Comparison of ENCODE assay signal across 35 cellular contexts in the genomic region with DNA sequence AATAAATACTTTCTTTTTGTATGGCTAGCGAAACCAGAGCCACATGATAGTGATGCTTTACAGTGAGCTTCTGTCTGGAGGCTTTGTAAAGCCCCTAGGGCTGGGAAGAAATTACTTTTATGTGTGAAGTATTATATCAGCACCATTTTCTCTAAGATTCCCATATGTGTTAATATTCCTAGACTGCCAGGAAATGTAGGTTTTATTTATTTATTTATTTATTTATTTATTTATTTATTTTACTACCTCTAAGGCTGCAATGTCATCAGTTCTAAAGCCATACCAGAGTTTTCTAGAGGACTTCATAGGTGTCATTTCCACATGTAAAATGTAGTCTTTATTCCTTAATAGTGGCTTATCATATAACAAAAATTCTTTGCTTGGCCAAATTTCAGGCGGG. TPM values are rescaled to one million over a fixed set of nuclear protein-coding genes. Genes with fewer than 3 reads are reported as not detected.
"Had no signal": no experiment of that assay in that cellular context is flagged by ENCODE, and none has a peak within 500 bp of the region (broad histone marks: within the 10 kb centered on the region; RNA-seq: fewer than 3 reads in every experiment).

No MANE protein-coding gene starts in this region.

- H3K4me3 ChIP-seq: adrenal gland, body of pancreas had no signal

- H3K4me1 ChIP-seq: adrenal gland had no signal

- H3K27ac ChIP-seq: adrenal gland, body of pancreas, brain microvascular endothelial cell, VCaP had no signal

- H3K36me3 ChIP-seq: adrenal gland, brain microvascular endothelial cell, breast epithelium had no signal

- H3K9me3 ChIP-seq: adrenal gland, body of pancreas, breast epithelium had no signal

- DNase-seq: activated B cell treated with CpG ODN at 0.5 μM for 24 hours; activated CD4-positive, alpha-beta memory T cell treated with anti-CD3 and anti-CD28 coated beads for 36 hours; activated CD4-positive, alpha-beta T cell treated with anti-CD3 and anti-CD28 coated beads for 4 hours; activated CD4-positive, alpha-beta T cell treated with anti-CD3 and anti-CD28 coated beads, Interleukin-2, amount 10 ng/mL, durations not matched to agents 24 days and 14 days; activated CD4-positive, alpha-beta T cell treated with anti-CD3 and anti-CD28 coated beads, Interleukin-2, amount 50 U/mL, for 1 hour; activated CD4-positive, alpha-beta T cell treated with anti-CD3 and anti-CD28 coated beads, Interleukin-2, amount 50 U/mL, for 4 hours; activated CD8-positive, alpha-beta memory T cell treated with anti-CD3 and anti-CD28 coated beads, Interleukin-2, amount 50 U/mL, for 4 hours; activated CD8-positive, alpha-beta T cell treated with anti-CD3 and anti-CD28 coated beads for 36 hours; activated gamma-delta T cell treated with Interleukin-2 at 50 U/mL for 16 hours; activated naive CD4-positive, alpha-beta T cell; activated naive CD4-positive, alpha-beta T cell treated with anti-CD3 and anti-CD28 coated beads for 36 hours; activated naive CD4-positive, alpha-beta T cell treated with anti-CD3 and anti-CD28 coated beads, Interleukin-2, amount 50 U/mL, for 16 hours; activated naive CD8-positive, alpha-beta T cell treated with anti-CD3 and anti-CD28 coated beads for 36 hours; activated T-cell treated with anti-CD3 and anti-CD28 coated beads for 4 hours; activated T-cell treated with anti-CD3 and anti-CD28 coated beads, Interleukin-2, amount 50 U/mL, for 1 hour; activated T-cell treated with anti-CD3 and anti-CD28 coated beads, Interleukin-2, amount 50 U/mL, for 4 hours; activated T-cell treated with anti-CD3 and anti-CD28 coated beads, Interleukin-2, amount 50 U/mL, for 72 hours; adrenal gland; amniotic stem cell; aorta; body of pancreas; brain microvascular endothelial cell; central memory CD4-positive, alpha-beta T cell; T-helper 1 cell; T-helper 2 cell; T-helper 9 cell had no signal

- H3K27me3 ChIP-seq: adrenal gland, body of pancreas, brain microvascular endothelial cell, breast epithelium had no signal

RNA-seq across cellular contexts. Expression of gene CHI3L1, which starts 4.4 kb away (rescaled TPM):
- total RNA-seq: activated CD4-positive, alpha-beta memory T cell treated with anti-CD3 and anti-CD28 coated beads for 36 hours; activated CD4-positive, alpha-beta T cell treated with anti-CD3 and anti-CD28 coated beads, Interleukin-2, amount 10 ng/mL, durations not matched to agents 24 days and 14 days; activated CD8-positive, alpha-beta memory T cell treated with anti-CD3 and anti-CD28 coated beads for 36 hours; activated CD8-positive, alpha-beta T cell treated with anti-CD3 and anti-CD28 coated beads for 36 hours; activated naive CD8-positive, alpha-beta T cell treated with anti-CD3 and anti-CD28 coated beads for 36 hours; activated T-cell treated with anti-CD3 and anti-CD28 coated beads, Interleukin-2, amount 50 U/mL, for 4 hours; activated T-cell treated with anti-CD3 and anti-CD28 coated beads, Interleukin-2, amount 50 U/mL, for 72 hours; activated T-helper 1 cell treated with anti-CD3 and anti-CD28 coated beads, Interleukin-12 subunit alpha, Interleukin-12 subunit beta, Interleukin-2, Interleukin-4 antibody, amounts not matched to agents 30 ng/mL and 10 ng/mL and 1 ng/mL, durations not matched to agents 14 hours and 24 hours and 36 hours; activated T-helper 17 cell treated with anti-CD3 and anti-CD28 coated beads, Interleukin-2, amount 50 U/mL, for 72 hours had no signal

RNA-seq across cellular contexts. Expression of gene MYBPH, which starts 15.3 kb away (rescaled TPM):
- total RNA-seq: activated B cell treated with CpG ODN at 0.5 μM for 24 hours; activated CD4-positive, alpha-beta memory T cell treated with anti-CD3 and anti-CD28 coated beads for 36 hours; activated CD4-positive, alpha-beta T cell treated with anti-CD3 and anti-CD28 coated beads, Interleukin-2, amount 10 ng/mL, durations not matched to agents 24 days and 14 days; activated CD8-positive, alpha-beta memory T cell treated with anti-CD3 and anti-CD28 coated beads for 36 hours; activated CD8-positive, alpha-beta T cell treated with anti-CD3 and anti-CD28 coated beads for 36 hours; activated naive CD4-positive, alpha-beta T cell treated with anti-CD3 and anti-CD28 coated beads for 36 hours; activated naive CD4-positive, alpha-beta T cell treated with anti-CD3 and anti-CD28 coated beads, Interleukin-2, amount 50 U/mL, for 72 hours; activated naive CD8-positive, alpha-beta T cell treated with anti-CD3 and anti-CD28 coated beads for 36 hours; activated T-cell treated with anti-CD3 and anti-CD28 coated beads, Interleukin-2, amount 50 U/mL, for 4 hours; activated T-cell treated with anti-CD3 and anti-CD28 coated beads, Interleukin-2, amount 50 U/mL, for 72 hours; activated T-helper 1 cell treated with anti-CD3 and anti-CD28 coated beads, Interleukin-12 subunit alpha, Interleukin-12 subunit beta, Interleukin-2, Interleukin-4 antibody, amounts not matched to agents 30 ng/mL and 10 ng/mL and 1 ng/mL, durations not matched to agents 14 hours and 24 hours and 36 hours; activated T-helper 17 cell treated with anti-CD3 and anti-CD28 coated beads, Interleukin-2, amount 50 U/mL, for 72 hours; adrenal gland; aorta; astrocyte; body of pancreas; cardiac septum; cerebellum had no signal
- polyA plus RNA-seq: aorta had no signal

RNA-seq across cellular contexts. Expression of gene CHIT1, which starts 38.5 kb away (rescaled TPM):
- total RNA-seq: astrocyte, cardiac septum had no signal
